1 cellular context compared by ENCODE assay signal in the genomic region with DNA sequence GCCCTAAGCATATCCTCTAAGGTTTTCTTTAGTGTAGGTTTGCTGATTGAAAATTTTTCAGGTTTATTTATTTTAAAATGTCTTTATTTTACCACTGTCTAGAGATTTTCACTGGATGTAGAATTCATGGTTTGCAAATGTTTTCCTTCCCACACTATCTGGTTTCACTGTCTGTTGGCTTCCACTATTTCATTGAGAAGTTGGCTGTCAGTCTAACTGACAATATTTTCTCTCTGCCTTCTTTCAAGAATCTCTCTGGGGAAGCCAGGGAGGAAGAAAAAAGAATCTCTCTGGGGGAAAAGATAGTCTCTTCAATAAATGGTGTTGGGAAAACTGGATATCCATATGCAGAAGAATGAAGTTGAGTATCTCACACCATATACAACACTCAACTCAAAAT.
TF ChIP-seq lines count a peak whose summit lies in the region.

No MANE protein-coding gene starts in this region.

TF ChIP-seq in SK-N-SH, 30 proteins besides CTCF, POLR2A, EP300 and RAD21 (continued from another document):
- TF ChIP-seq, protein P1, sequence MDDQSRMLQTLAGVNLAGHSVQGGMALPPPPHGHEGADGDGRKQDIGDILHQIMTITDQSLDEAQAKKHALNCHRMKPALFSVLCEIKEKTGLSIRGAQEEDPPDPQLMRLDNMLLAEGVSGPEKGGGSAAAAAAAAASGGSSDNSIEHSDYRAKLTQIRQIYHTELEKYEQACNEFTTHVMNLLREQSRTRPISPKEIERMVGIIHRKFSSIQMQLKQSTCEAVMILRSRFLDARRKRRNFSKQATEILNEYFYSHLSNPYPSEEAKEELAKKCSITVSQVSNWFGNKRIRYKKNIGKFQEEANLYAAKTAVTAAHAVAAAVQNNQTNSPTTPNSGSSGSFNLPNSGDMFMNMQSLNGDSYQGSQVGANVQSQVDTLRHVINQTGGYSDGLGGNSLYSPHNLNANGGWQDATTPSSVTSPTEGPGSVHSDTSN (IDR thresholded peaks at IDR 0.05) = no peak
- no peak for TF ChIP-seq MXI1 (IDR thresholded peaks at IDR 0.05; ENCODE audit: low read depth, low read length)
- TF ChIP-seq, protein P2, sequence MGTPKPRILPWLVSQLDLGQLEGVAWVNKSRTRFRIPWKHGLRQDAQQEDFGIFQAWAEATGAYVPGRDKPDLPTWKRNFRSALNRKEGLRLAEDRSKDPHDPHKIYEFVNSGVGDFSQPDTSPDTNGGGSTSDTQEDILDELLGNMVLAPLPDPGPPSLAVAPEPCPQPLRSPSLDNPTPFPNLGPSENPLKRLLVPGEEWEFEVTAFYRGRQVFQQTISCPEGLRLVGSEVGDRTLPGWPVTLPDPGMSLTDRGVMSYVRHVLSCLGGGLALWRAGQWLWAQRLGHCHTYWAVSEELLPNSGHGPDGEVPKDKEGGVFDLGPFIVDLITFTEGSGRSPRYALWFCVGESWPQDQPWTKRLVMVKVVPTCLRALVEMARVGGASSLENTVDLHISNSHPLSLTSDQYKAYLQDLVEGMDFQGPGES (IDR thresholded peaks at IDR 0.05; ENCODE audit: low read depth, low read length) = no peak
- TF ChIP-seq, protein P3, sequence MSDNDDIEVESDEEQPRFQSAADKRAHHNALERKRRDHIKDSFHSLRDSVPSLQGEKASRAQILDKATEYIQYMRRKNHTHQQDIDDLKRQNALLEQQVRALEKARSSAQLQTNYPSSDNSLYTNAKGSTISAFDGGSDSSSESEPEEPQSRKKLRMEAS (IDR thresholded peaks at IDR 0.05; ENCODE audit: low read depth) = no peak
- TF ChIP-seq RFX5 (IDR thresholded peaks at IDR 0.05; ENCODE audit: low read length) = no peak
- no peak for TF ChIP-seq ELF1 (IDR thresholded peaks at IDR 0.05)
- no peak for TF ChIP-seq NRF1 (IDR thresholded peaks at IDR 0.05; ENCODE audit: low read depth, low read length)
- no peak for TF ChIP-seq RXRA (IDR thresholded peaks at IDR 0.05; ENCODE audit: borderline replicate concordance, low read depth)
- no peak for TF ChIP-seq SIN3A (IDR thresholded peaks at IDR 0.05; ENCODE audit: borderline replicate concordance, low read depth, low read length)
- no peak for TF ChIP-seq SMC3 (IDR thresholded peaks at IDR 0.05; ENCODE audit: low read depth, low read length)
- TF ChIP-seq YY1 (IDR thresholded peaks at IDR 0.05; ENCODE audit: low read depth) = no peak
- no peak for TF ChIP-seq TEAD4 (IDR thresholded peaks at IDR 0.05; ENCODE audit: borderline replicate concordance, insufficient read depth)
- TF ChIP-seq, protein P4, sequence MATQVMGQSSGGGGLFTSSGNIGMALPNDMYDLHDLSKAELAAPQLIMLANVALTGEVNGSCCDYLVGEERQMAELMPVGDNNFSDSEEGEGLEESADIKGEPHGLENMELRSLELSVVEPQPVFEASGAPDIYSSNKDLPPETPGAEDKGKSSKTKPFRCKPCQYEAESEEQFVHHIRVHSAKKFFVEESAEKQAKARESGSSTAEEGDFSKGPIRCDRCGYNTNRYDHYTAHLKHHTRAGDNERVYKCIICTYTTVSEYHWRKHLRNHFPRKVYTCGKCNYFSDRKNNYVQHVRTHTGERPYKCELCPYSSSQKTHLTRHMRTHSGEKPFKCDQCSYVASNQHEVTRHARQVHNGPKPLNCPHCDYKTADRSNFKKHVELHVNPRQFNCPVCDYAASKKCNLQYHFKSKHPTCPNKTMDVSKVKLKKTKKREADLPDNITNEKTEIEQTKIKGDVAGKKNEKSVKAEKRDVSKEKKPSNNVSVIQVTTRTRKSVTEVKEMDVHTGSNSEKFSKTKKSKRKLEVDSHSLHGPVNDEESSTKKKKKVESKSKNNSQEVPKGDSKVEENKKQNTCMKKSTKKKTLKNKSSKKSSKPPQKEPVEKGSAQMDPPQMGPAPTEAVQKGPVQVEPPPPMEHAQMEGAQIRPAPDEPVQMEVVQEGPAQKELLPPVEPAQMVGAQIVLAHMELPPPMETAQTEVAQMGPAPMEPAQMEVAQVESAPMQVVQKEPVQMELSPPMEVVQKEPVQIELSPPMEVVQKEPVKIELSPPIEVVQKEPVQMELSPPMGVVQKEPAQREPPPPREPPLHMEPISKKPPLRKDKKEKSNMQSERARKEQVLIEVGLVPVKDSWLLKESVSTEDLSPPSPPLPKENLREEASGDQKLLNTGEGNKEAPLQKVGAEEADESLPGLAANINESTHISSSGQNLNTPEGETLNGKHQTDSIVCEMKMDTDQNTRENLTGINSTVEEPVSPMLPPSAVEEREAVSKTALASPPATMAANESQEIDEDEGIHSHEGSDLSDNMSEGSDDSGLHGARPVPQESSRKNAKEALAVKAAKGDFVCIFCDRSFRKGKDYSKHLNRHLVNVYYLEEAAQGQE (IDR thresholded peaks at IDR 0.05; ENCODE audit: low read depth, low read length) = no peak
- TF ChIP-seq, protein P5, sequence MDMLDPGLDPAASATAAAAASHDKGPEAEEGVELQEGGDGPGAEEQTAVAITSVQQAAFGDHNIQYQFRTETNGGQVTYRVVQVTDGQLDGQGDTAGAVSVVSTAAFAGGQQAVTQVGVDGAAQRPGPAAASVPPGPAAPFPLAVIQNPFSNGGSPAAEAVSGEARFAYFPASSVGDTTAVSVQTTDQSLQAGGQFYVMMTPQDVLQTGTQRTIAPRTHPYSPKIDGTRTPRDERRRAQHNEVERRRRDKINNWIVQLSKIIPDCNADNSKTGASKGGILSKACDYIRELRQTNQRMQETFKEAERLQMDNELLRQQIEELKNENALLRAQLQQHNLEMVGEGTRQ (IDR thresholded peaks at IDR 0.05; ENCODE audit: borderline replicate concordance, low read depth, low read length) = no peak
